In the genomic region with DNA sequence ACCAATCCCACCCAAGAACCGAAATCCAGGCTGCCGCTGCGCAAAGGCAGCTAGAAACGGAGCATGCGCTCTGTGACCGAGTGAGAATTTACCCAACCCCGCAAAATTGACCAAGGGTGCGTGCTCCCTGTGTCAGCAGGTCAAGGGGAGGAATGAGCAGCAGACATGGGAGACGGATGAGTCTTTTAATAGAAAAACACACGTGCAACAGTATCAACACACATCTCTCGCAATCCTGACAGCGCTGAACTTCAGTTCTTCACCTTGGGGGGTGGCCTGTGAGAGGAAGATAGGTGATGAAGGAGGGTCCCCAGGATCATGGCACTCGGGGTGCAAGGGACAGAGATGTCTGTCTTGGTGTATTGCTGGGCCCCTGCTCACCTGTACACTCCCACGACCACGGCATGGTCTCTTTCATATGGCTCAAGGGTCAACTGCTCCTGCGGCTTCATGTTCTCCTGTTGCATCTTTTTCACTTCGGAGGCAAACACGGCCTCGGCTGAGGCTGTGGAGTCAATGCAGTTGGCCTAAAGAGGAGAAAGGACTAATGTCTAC, we compare ENCODE assay signal across 8 cellular contexts. TPM values are rescaled to one million over a fixed set of nuclear protein-coding genes. Genes with fewer than 3 reads are reported as not detected.
DNase-seq lines count a peak whose midpoint lies in the region; TF ChIP-seq lines count a peak whose summit lies in the region.

No MANE protein-coding gene starts in this region.

- H3K4me3 Mint-ChIP-seq in activated CD4-positive, alpha-beta memory T cell treated with anti-CD3 and anti-CD28 coated beads for 36 hours = peak overlapping the region; percentile 50

- intact Hi-C loops in activated CD4-positive, alpha-beta memory T cell treated with anti-CD3 and anti-CD28 coated beads for 36 hours (cut with micrococcal nuclease) = no loop called here
- intact Hi-C loops in spleen (cut with DNase I; ENCODE audit: low total_unique reads) = no loop called here

- peak overlapping the region; percentile 83 to 94 for H3K27ac ChIP-seq in right atrium auricular region
- H3K27ac ChIP-seq in spleen = peak overlapping the region; percentile 61 to 93 (median 90)

- no peaks in the 10 kb centered on the region for H3K9me3 Mint-ChIP-seq in activated CD4-positive, alpha-beta memory T cell treated with anti-CD3 and anti-CD28 coated beads for 36 hours

- H3K27me3 ChIP-seq in right atrium auricular region (no peaks in the 10 kb centered on the region), spleen (replicated peaks in 1 of 7) (no peaks in the 10 kb centered on the region)

- no peak for TF ChIP-seq POLR2A in spleen (IDR thresholded peaks at IDR 0.05)

- no peaks in the 10 kb centered on the region for H3K27me3 Mint-ChIP-seq in activated CD4-positive, alpha-beta memory T cell treated with anti-CD3 and anti-CD28 coated beads for 36 hours

- peaks cover 53% of the 10 kb centered on the region for H3K36me3 Mint-ChIP-seq in activated CD4-positive, alpha-beta memory T cell treated with anti-CD3 and anti-CD28 coated beads for 36 hours

- POLR2A ChIA-PET in activated CD4-positive, alpha-beta memory T cell treated with anti-CD3 and anti-CD28 coated beads for 36 hours (lab: Charles Lee) = interaction anchor here (1.2 to 2.1 kb wide), 5 partner anchors 9 to 136 kb away, joined by 3 to 20 read pairs (median 8); a partner anchor contains a TSS

- H3K36me3 ChIP-seq in right atrium auricular region = peaks cover 61% of the 10 kb centered on the region
- peaks cover 0 to 76% (median 62%) of the 10 kb centered on the region in 6 donors for H3K36me3 ChIP-seq in spleen

- CTCF ChIA-PET in activated CD4-positive, alpha-beta memory T cell treated with anti-CD3 and anti-CD28 coated beads for 36 hours (lab: Charles Lee) = interaction anchor here (0.7 to 2.2 kb wide), 8 partner anchors 9 to 306 kb away, joined by 3 to 56 read pairs (median 4); a partner anchor contains a TSS

- DNase-seq in HFF-Myc (ENCODE audit: extremely low read depth, low read depth) (no peak), right atrium auricular region (ENCODE audit: low spot score) (no peak), spleen (peak; percentile 80), NCI-H69 (lab: John Stamatoyannopoulos, UW) (no peak), NOMO-1 (lab: John Stamatoyannopoulos, UW; ENCODE audit: unreplicated experiment in 2 of 2) (no peak), GDM1 (lab: John Stamatoyannopoulos, UW) (no peak), Kasumi-1 (lab: John Stamatoyannopoulos, UW) (no peak)
- no peak for DNase-seq in activated CD4-positive, alpha-beta memory T cell treated with anti-CD3 and anti-CD28 coated beads for 36 hours

- no peaks in the 10 kb centered on the region for H3K9me3 ChIP-seq in right atrium auricular region
- H3K9me3 ChIP-seq in spleen = no peaks in the 10 kb centered on the region

- no peak for TF ChIP-seq CTCF in HFF-Myc (IDR thresholded peaks at IDR 0.05; ENCODE audit: low read depth, low read length, missing control alignments)
- no peak for TF ChIP-seq CTCF in right atrium auricular region (IDR thresholded peaks at IDR 0.05)
- no peak for TF ChIP-seq CTCF in spleen (IDR thresholded peaks at IDR 0.05 in 8 of 11, conservative IDR thresholded peaks at IDR 0.05 in 3 of 11)

- H3K4me1 Mint-ChIP-seq in activated CD4-positive, alpha-beta memory T cell treated with anti-CD3 and anti-CD28 coated beads for 36 hours (ENCODE audit: low read depth) = peaks cover 21% of the 10 kb centered on the region

- H3K4me1 ChIP-seq in right atrium auricular region (peaks cover 0 to 18% of the 10 kb centered on the region in 2 donors), spleen (peaks cover 10 to 46% (median 25%) of the 10 kb centered on the region in 6 donors)

- WGBS in spleen, 5 donors = 46 to 49% (median 48%) methylated on average over 19 of the region's 19 CpGs

- H3K27ac Mint-ChIP-seq in activated CD4-positive, alpha-beta memory T cell treated with anti-CD3 and anti-CD28 coated beads for 36 hours = peak overlapping the region; percentile 74

- peak overlapping the region; percentile 47; the same call in 1 of the 2 replicates for H3K4me3 ChIP-seq in HFF-Myc (replicated peaks; ENCODE audit: low read depth, low read length)
- H3K4me3 ChIP-seq in right atrium auricular region = peak overlapping the region; percentile 54 to 97
- H3K4me3 ChIP-seq in spleen = peak overlapping the region in 7 of 8 donors; percentile 100

RNA-seq across cellular contexts. Expression of a gene that starts 0.4 kb away (rescaled TPM):
- 1 to 10 TPM; 4.5 to 4.8 TPM for total RNA-seq in activated CD4-positive, alpha-beta memory T cell treated with anti-CD3 and anti-CD28 coated beads for 36 hours
- total RNA-seq in right atrium auricular region (10 to 100 TPM; 11.1 to 14.5 TPM), spleen (10 to 100 TPM; 15.1 to 32.7 (median 18.8) TPM)
- 10 to 100 TPM; 11.2 to 19.8 (median 13.6) TPM for polyA plus RNA-seq in spleen

RNA-seq across cellular contexts. Expression of a gene that starts 11.8 kb away (rescaled TPM):
- 100 to 1,000 TPM; 579 to 589 TPM for total RNA-seq in activated CD4-positive, alpha-beta memory T cell treated with anti-CD3 and anti-CD28 coated beads for 36 hours
- total RNA-seq in right atrium auricular region (10 to 100 TPM; 63.7 to 88.5 TPM), spleen (100 to 1,000 TPM; 126 to 212 (median 174) TPM)
- 100 to 1,000 TPM; 298 to 403 (median 348) TPM for polyA plus RNA-seq in spleen

RNA-seq across cellular contexts. Expression of a gene that starts 55.7 kb away (rescaled TPM):
- not detected for total RNA-seq in activated CD4-positive, alpha-beta memory T cell treated with anti-CD3 and anti-CD28 coated beads for 36 hours
- total RNA-seq in right atrium auricular region = not detected
- not detected for total RNA-seq in spleen
- polyA plus RNA-seq in spleen = not detected

Comparison
In these comparisons a context has a peak if more than half of its experiments do, and no peak if none do; other contexts are left out.
1. H3K4me3 ChIP-seq: peak in every context shown above with its lines; median percentile 100 in spleen; 76 in right atrium auricular region; 47 in HFF-Myc.